10 cellular contexts compared by ENCODE assay signal in the genomic region with DNA sequence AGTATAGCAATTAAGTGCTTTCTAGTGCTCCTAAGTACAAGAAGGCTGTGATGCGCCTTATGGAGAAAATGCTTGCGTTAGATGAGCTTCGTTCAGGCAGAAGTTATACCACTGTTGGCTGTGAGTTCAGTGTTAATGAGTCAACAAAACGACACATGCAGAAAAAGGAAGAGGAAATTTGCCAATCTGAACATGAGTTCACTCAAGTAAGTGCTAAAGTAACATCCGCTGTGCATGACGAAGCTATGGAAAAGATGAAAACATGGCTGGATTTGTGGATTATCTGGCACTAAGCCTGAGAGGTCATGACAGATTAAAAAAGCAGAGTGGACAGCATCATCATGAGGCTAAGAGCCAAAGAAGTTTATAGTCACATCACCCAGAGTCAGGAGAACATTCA. TPM values are rescaled to one million over a fixed set of nuclear protein-coding genes. Genes with fewer than 3 reads are reported as not detected.
DNase-seq lines count a peak whose midpoint lies in the region; ATAC-seq, FAIRE-seq and TF ChIP-seq lines count a peak whose summit lies in the region.
"Had no signal": no experiment of that assay in that cellular context is flagged by ENCODE, and none has a peak within 500 bp of the region (broad histone marks: within the 10 kb centered on the region; RNA-seq: fewer than 3 reads in every experiment).

No MANE protein-coding gene starts in this region.

- H3K36me3 ChIP-seq in adrenal gland (replicated peaks in 1 of 2) (no peaks in the 10 kb centered on the region), thoracic aorta (no peaks in the 10 kb centered on the region)

- H3K4me3 ChIP-seq in adrenal gland (no peak overlapping the region), thoracic aorta (no peak overlapping the region)

- no peak for TF ChIP-seq POLR2A in adrenal gland (IDR thresholded peaks at IDR 0.05)

- 50 to 53% (median 50%) methylated on average over 6 of the region's 6 CpGs for WGBS in adrenal gland, 4 donors

- ATAC-seq in thoracic aorta (ENCODE audit: insufficient number of reproducible peaks, low FRiP score, low read depth) (peak; percentile 7), HG03135 (IDR thresholded peaks at IDR 0.05; ENCODE audit: unreplicated experiment) (no peak)

- peak overlapping the region; percentile 4 to 98 (median 92) for H3K27ac ChIP-seq in adrenal gland
- H3K27ac ChIP-seq in thoracic aorta, result peak overlapping the region; percentile 56 to 74
- H3K27ac ChIP-seq: 22Rv1 had no signal

- H3K27me3 ChIP-seq in adrenal gland, result no peaks in the 10 kb centered on the region
- H3K27me3 ChIP-seq in thoracic aorta (replicated peaks; ENCODE audit: insufficient read depth), result no peaks in the 10 kb centered on the region

- H3K9me3 ChIP-seq in adrenal gland (replicated peaks in 1 of 3) (no peaks in the 10 kb centered on the region), thoracic aorta (no peaks in the 10 kb centered on the region)

- FAIRE-seq in islet of Langerhans (lab: Jason Lieb, UNC), result peak; percentile 88

- H3K4me1 ChIP-seq in adrenal gland (replicated peaks in 1 of 2) (peaks cover 61 to 99% of the 10 kb centered on the region in 2 donors), thoracic aorta (ENCODE audit: control insufficient read depth in 1 of 2, low read depth in 2 of 2) (peaks cover 37 to 76% of the 10 kb centered on the region in 2 donors)

- intact Hi-C loops in adrenal gland (cut with DNase I), result no loop called here

- DNase-seq in NCI-H2029 (lab: John Stamatoyannopoulos, UW) (peak; percentile 58), NCI-H2029 treated with DMSO at 0.1 percent for 48 hours (lab: John Stamatoyannopoulos, UW) (no peak), adrenal gland (peak in 3 of 7 donors; percentile 55 to 68 (median 59)), thoracic aorta (ENCODE audit: low spot score) (no peak), NCI-H2196 treated with DMSO at 0.1 percent for 48 hours (lab: John Stamatoyannopoulos, UW; ENCODE audit: unreplicated experiment) (no peak), DMS114 treated with DMSO at 0.1 percent for 48 hours (lab: John Stamatoyannopoulos, UW; ENCODE audit: unreplicated experiment) (no peak)
- DNase-seq: activated T-cell treated with anti-CD3 and anti-CD28 coated beads, Interleukin-2, amount 50 U/mL, for 24 hours had no signal

- TF ChIP-seq CTCF in adrenal gland (IDR thresholded peaks at IDR 0.05) (no peak), thoracic aorta (IDR thresholded peaks at IDR 0.05) (no peak)

RNA-seq across cellular contexts. Expression of a gene that starts 36.9 kb away (rescaled TPM):
- 100 to 1,000 TPM; 134 to 830 (median 180) TPM for total RNA-seq in adrenal gland
- polyA plus RNA-seq in adrenal gland, result 1,000 to 10,000 TPM in 1 of 3 donors, 100 to 1,000 TPM in 2; 119 to 1,158 (median 135) TPM
- total RNA-seq in thoracic aorta, result 10 to 100 TPM; 47.2 to 82.4 TPM
